20 cellular contexts compared by ENCODE assay signal in the genomic region with DNA sequence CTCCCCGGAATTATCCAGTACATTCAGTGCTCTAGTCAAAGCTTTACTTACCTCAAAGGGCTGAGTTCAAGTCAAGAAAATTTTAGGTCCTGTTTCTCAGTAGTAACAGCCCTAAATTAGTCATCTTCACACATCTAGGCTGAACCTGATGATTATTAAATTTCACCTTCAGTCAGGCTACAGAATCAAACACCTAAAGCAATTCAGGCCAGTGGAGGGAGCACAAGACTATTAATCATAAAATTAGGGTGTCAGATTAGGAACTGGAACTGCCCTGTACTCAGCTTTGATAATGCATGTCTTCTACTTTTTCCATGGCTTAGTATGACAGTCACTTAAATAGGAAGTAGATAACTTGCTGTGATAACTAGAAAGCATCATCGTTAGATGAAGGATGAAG. TPM values are rescaled to one million over a fixed set of nuclear protein-coding genes. Genes with fewer than 3 reads are reported as not detected.
DNase-seq lines count a peak whose midpoint lies in the region; ATAC-seq and TF ChIP-seq lines count a peak whose summit lies in the region.
"Had no signal": no experiment of that assay in that cellular context is flagged by ENCODE, and none has a peak within 500 bp of the region (broad histone marks: within the 10 kb centered on the region; RNA-seq: fewer than 3 reads in every experiment).

No MANE protein-coding gene starts in this region.

- no peak overlapping the region for H3K9ac ChIP-seq in smooth muscle cell (ENCODE audit: low read depth)
- H3K9ac ChIP-seq: BLaER1, KMS-11 had no signal

- H3K4me1 Mint-ChIP-seq in activated naive CD8-positive, alpha-beta T cell treated with anti-CD3 and anti-CD28 coated beads for 36 hours, result no peaks in the 10 kb centered on the region
- H3K4me1 Mint-ChIP-seq: CD4-positive, CD25-positive, alpha-beta regulatory T cell had no signal

- H3K27ac ChIP-seq in RWPE2 (ENCODE audit: poor library complexity, severe bottlenecking) (peak overlapping the region; percentile 84), epithelial cell of prostate (peak overlapping the region; percentile 99), smooth muscle cell (ENCODE audit: low read depth) (peak overlapping the region; percentile 99)
- H3K27ac ChIP-seq: BLaER1, KMS-11, Peyer's patch, SJSA1 had no signal

- no peak for ATAC-seq in RWPE2 (ENCODE audit: low read depth)

- no peaks in the 10 kb centered on the region for H3K36me3 ChIP-seq in GM06990 (ENCODE audit: control insufficient read depth, insufficient read depth, low read length)
- H3K36me3 ChIP-seq in RWPE2 (ENCODE audit: low read depth), result peaks cover 13% of the 10 kb centered on the region
- H3K36me3 ChIP-seq in smooth muscle cell (ENCODE audit: low read depth), result peaks cover 3% of the 10 kb centered on the region
- H3K36me3 ChIP-seq: BLaER1, Peyer's patch, SJSA1 had no signal

- no peaks in the 10 kb centered on the region for H3K36me3 Mint-ChIP-seq in activated naive CD8-positive, alpha-beta T cell treated with anti-CD3 and anti-CD28 coated beads for 36 hours

- H3K4me3 ChIP-seq in GM06990 (replicated peaks; ENCODE audit: low read depth, low read length) (no peak overlapping the region), RWPE2 (ENCODE audit: severe bottlenecking) (no peak overlapping the region), smooth muscle cell (no peak overlapping the region)
- H3K4me3 ChIP-seq: BLaER1, Peyer's patch, SJSA1 had no signal

- H3K4me2 ChIP-seq in smooth muscle cell, result no peak overlapping the region
- H3K4me2 ChIP-seq: BLaER1, KMS-11 had no signal

- peaks cover 18% of the 10 kb centered on the region for H3K4me1 ChIP-seq in RWPE2 (ENCODE audit: insufficient read depth, poor library complexity, severe bottlenecking)
- no peaks in the 10 kb centered on the region for H3K4me1 ChIP-seq in smooth muscle cell (ENCODE audit: low read depth)
- H3K4me1 ChIP-seq: BLaER1, Peyer's patch, SJSA1 had no signal

- WGBS in smooth muscle cell (ENCODE audit: low lambda C conversion rate), result 94% methylated on average over 2 of the region's 2 CpGs

- H3K27ac Mint-ChIP-seq in activated naive CD8-positive, alpha-beta T cell treated with anti-CD3 and anti-CD28 coated beads for 36 hours, result no peak overlapping the region
- H3K27ac Mint-ChIP-seq: CD4-positive, CD25-positive, alpha-beta regulatory T cell had no signal

- no peaks in the 10 kb centered on the region for H4K20me1 ChIP-seq in smooth muscle cell (ENCODE audit: low read depth)
- H4K20me1 ChIP-seq: BLaER1 had no signal

- H3K27me3 Mint-ChIP-seq in activated naive CD8-positive, alpha-beta T cell treated with anti-CD3 and anti-CD28 coated beads for 36 hours, result no peaks in the 10 kb centered on the region

- H3K27me3 ChIP-seq in GM06990 (replicated peaks; ENCODE audit: control insufficient read depth, insufficient read depth, low read length), result no peaks in the 10 kb centered on the region
- no peaks in the 10 kb centered on the region for H3K27me3 ChIP-seq in RWPE2 (ENCODE audit: insufficient read depth, poor library complexity, severe bottlenecking)
- no peaks in the 10 kb centered on the region for H3K27me3 ChIP-seq in smooth muscle cell (ENCODE audit: low read depth)
- H3K27me3 ChIP-seq: BLaER1, Peyer's patch, SJSA1 had no signal

- H3K9me3 ChIP-seq in RWPE2 (ENCODE audit: severe bottlenecking) (no peaks in the 10 kb centered on the region), smooth muscle cell (replicated peaks; ENCODE audit: low read depth) (no peaks in the 10 kb centered on the region)
- H3K9me3 ChIP-seq: BLaER1, Peyer's patch, SJSA1 had no signal

- no peaks in the 10 kb centered on the region for H3F3A ChIP-seq in smooth muscle cell (ENCODE audit: low read depth)

- DNase-seq in GM06990 (ENCODE audit: extremely low read depth, insufficient read length) (no peak), RWPE2 (ENCODE audit: low spot score) (no peak), epithelial cell of prostate (ENCODE audit: low read depth, low spot score) (no peak), smooth muscle cell (lab: John Stamatoyannopoulos, UW; ENCODE audit: unreplicated experiment) (no peak), COR-L47 (lab: John Stamatoyannopoulos, UW) (no peak)
- no peak for DNase-seq in activated naive CD8-positive, alpha-beta T cell treated with anti-CD3 and anti-CD28 coated beads for 36 hours
- DNase-seq in stimulated activated CD4-positive, alpha-beta T cell treated with anti-CD3 and anti-CD28 coated beads, Interleukin-1b, Interleukin-23, amount 100 ng/mL, for 48 hours, result no peak
- DNase-seq: CD4-positive, CD25-positive, alpha-beta regulatory T cell; GDM1; GOT3; NCI-H1048; NCI-H1417; NCI-H2081; NCI-H2227 treated with DMSO at 0.1 percent for 48 hours; NCI-H69; OCI-M1; Peyer's patch had no signal

- no peaks in the 10 kb centered on the region for H3K79me2 ChIP-seq in smooth muscle cell (ENCODE audit: low read depth)

- H2AFZ ChIP-seq in smooth muscle cell (ENCODE audit: low read depth), result no peak overlapping the region

- no peaks in the 10 kb centered on the region for H3K9me3 Mint-ChIP-seq in activated naive CD8-positive, alpha-beta T cell treated with anti-CD3 and anti-CD28 coated beads for 36 hours

- peak; percentile 4 for TF ChIP-seq CTCF in GM06990 (IDR thresholded peaks at IDR 0.05; ENCODE audit: insufficient read depth, low read length, poor library complexity, severe bottlenecking)
- TF ChIP-seq CTCF in RWPE2 (IDR thresholded peaks at IDR 0.05; ENCODE audit: poor library complexity, severe bottlenecking), result no peak
- TF ChIP-seq CTCF in smooth muscle cell (IDR thresholded peaks at IDR 0.05; ENCODE audit: borderline replicate concordance, insufficient read depth, poor library complexity, severe bottlenecking), result no peak

- H3K4me3 Mint-ChIP-seq in activated naive CD8-positive, alpha-beta T cell treated with anti-CD3 and anti-CD28 coated beads for 36 hours, result no peak overlapping the region
- H3K4me3 Mint-ChIP-seq: CD4-positive, CD25-positive, alpha-beta regulatory T cell had no signal

RNA-seq across cellular contexts. Expression of a gene that starts 28.4 kb away (rescaled TPM):
- 49.3 and 65.5 TPM in 2 replicates for total RNA-seq in smooth muscle cell
- 57.0 and 61.2 TPM in 2 replicates for polyA plus RNA-seq in smooth muscle cell
- total RNA-seq in activated naive CD8-positive, alpha-beta T cell treated with anti-CD3 and anti-CD28 coated beads for 36 hours, result 10 to 100 TPM; 68.0 to 69.1 TPM
